8 cellular contexts compared by ENCODE assay signal in genomic region chr6:328184-328670, GRCh38. TPM values are rescaled to one million over a fixed set of nuclear protein-coding genes. Genes with fewer than 3 reads are reported as not detected.
A peak's percentile ranks its signal among the peaks of the same experiment; 100 is the strongest.
DNase-seq lines count a peak whose midpoint lies in the region; ATAC-seq and TF ChIP-seq lines count a peak whose summit lies in the region.

No MANE protein-coding gene starts in this region.

- CTCF ChIA-PET in mammary epithelial cell (lab: Charles Lee; ENCODE audit: low non-redundant PET), result no interaction called here

- dilution Hi-C loops in mammary epithelial cell (cut with HindIII; ENCODE audit: low sequenced_read_pairs), result no loop called here

- H3K4me1 ChIP-seq in DOHH2 (ENCODE audit: control insufficient read depth, low read length) (peaks cover 29% of the 10 kb centered on the region), mammary epithelial cell (ENCODE audit: insufficient read depth, low read length) (peaks cover 9% of the 10 kb centered on the region), parathyroid adenoma (peaks cover 9% of the 10 kb centered on the region)

- peak overlapping the region; percentile 42 for H3K4me2 ChIP-seq in DOHH2 (ENCODE audit: low read length)
- peak overlapping the region; percentile 8 for H3K4me2 ChIP-seq in mammary epithelial cell (ENCODE audit: insufficient read depth, low read depth, low read length)
- peak overlapping the region; percentile 7 for H3K4me2 ChIP-seq in parathyroid adenoma (ENCODE audit: low read length)

- H3K27ac ChIP-seq in DOHH2 (ENCODE audit: low read depth, low read length) (no peak overlapping the region), mammary epithelial cell (ENCODE audit: insufficient read depth, low read depth, low read length) (no peak overlapping the region), parathyroid adenoma (no peak overlapping the region), WERI-Rb-1 (no peak overlapping the region)

- no TSS peak for BruUV-seq in mammary epithelial cell (replicated peaks; lab: Mats Ljungman, UMichigan)

- H3K27me3 ChIP-seq in DOHH2 (ENCODE audit: control insufficient read depth, low read length) (0 out of 2 replicates have a peak, but pooled peaks cover 5% of the 10 kb centered on the region), mammary epithelial cell (ENCODE audit: insufficient read depth, low read length) (no peaks in the 10 kb centered on the region), parathyroid adenoma (ENCODE audit: control insufficient read depth, insufficient read depth, low read length) (no peaks in the 10 kb centered on the region), WERI-Rb-1 (ENCODE audit: insufficient read depth, low read depth, severe bottlenecking) (peaks cover 38% of the 10 kb centered on the region)

- 0 out of 2 replicates have a peak, but pooled peaks cover 3% of the 10 kb centered on the region for H4K20me1 ChIP-seq in DOHH2 (ENCODE audit: control insufficient read depth, insufficient read depth, low read depth, low read length)
- H4K20me1 ChIP-seq in mammary epithelial cell (ENCODE audit: insufficient read depth, low read length), result no peaks in the 10 kb centered on the region

- DNase-seq in mammary epithelial cell, result peak; percentile 84
- no peak for DNase-seq in LoVo (ENCODE audit: low spot score)
- no peak for DNase-seq in WERI-Rb-1
- no peak for DNase-seq in NCI-H524 (lab: John Stamatoyannopoulos, UW)

- H3K36me3 ChIP-seq in DOHH2 (ENCODE audit: control insufficient read depth, low read length) (no peaks in the 10 kb centered on the region), mammary epithelial cell (ENCODE audit: insufficient read depth, low read length) (no peaks in the 10 kb centered on the region), parathyroid adenoma (ENCODE audit: control insufficient read depth, insufficient read depth, low read length) (no peaks in the 10 kb centered on the region), WERI-Rb-1 (peaks cover 5% of the 10 kb centered on the region; the same call in 1 of the 2 replicates)

- H3F3A ChIP-seq in DOHH2 (ENCODE audit: control insufficient read depth, insufficient read depth), result no peaks in the 10 kb centered on the region

- in situ Hi-C loops in mammary epithelial cell (cut with MboI; ENCODE audit: low sequenced_read_pairs in 2 of 2), result no loop called here

- H3K79me2 ChIP-seq in DOHH2 (ENCODE audit: control insufficient read depth, low read length), result no peaks in the 10 kb centered on the region
- peaks cover 3% of the 10 kb centered on the region for H3K79me2 ChIP-seq in mammary epithelial cell (ENCODE audit: insufficient read depth, low read length)
- no peaks in the 10 kb centered on the region for H3K79me2 ChIP-seq in parathyroid adenoma

- ATAC-seq in GM19397 (IDR thresholded peaks at IDR 0.05; ENCODE audit: unreplicated experiment), result peak; percentile 69
- peak; percentile 80 for ATAC-seq in HG03354 (IDR thresholded peaks at IDR 0.05; ENCODE audit: poor library complexity, severe bottlenecking, unreplicated experiment)

- H3K4me3 ChIP-seq in DOHH2 (ENCODE audit: low read length) (peak overlapping the region; percentile 1), mammary epithelial cell (replicated peaks in 1 of 3; ENCODE audit: insufficient read depth in 1 of 3, low read depth in 2 of 3, low read length in 3 of 3) (no peak overlapping the region), parathyroid adenoma (ENCODE audit: low read depth, low read length) (no peak overlapping the region), WERI-Rb-1 (ENCODE audit: low read depth, low read length) (no peak overlapping the region)

- H3K9me3 ChIP-seq in DOHH2 (ENCODE audit: control insufficient read depth, insufficient read depth, low read length) (no peaks in the 10 kb centered on the region), mammary epithelial cell (replicated peaks; ENCODE audit: insufficient read depth, low read length) (no peaks in the 10 kb centered on the region), parathyroid adenoma (ENCODE audit: control insufficient read depth, low read length) (no peaks in the 10 kb centered on the region), WERI-Rb-1 (ENCODE audit: severe bottlenecking) (no peaks in the 10 kb centered on the region)

- H3K9me2 ChIP-seq in DOHH2 (replicated peaks; ENCODE audit: control insufficient read depth, low read length), result no peaks in the 10 kb centered on the region

- intact Hi-C loops in mammary epithelial cell (cut with micrococcal nuclease), result loop anchor here (1.0 kb wide), 1 partner anchor 139 kb away; no protein-coding TSS in a partner anchor

- TF ChIP-seq CTCF in DOHH2 (IDR thresholded peaks at IDR 0.05; ENCODE audit: low read depth, low read length, poor library complexity, severe bottlenecking) (no peak), mammary epithelial cell (conservative IDR thresholded peaks at IDR 0.05 in 1 of 2, IDR thresholded peaks at IDR 0.05 in 1 of 2; ENCODE audit: extremely low read depth in 1 of 2, insufficient read depth in 1 of 2, low read depth in 1 of 2, low read length in 2 of 2) (no peak), parathyroid adenoma (IDR thresholded peaks at IDR 0.05) (no peak), WERI-Rb-1 (IDR thresholded peaks at IDR 0.05; ENCODE audit: low read depth, low read length) (no peak)

- H2AFZ ChIP-seq in mammary epithelial cell (ENCODE audit: low read depth, low read length), result no peak overlapping the region
- H2AFZ ChIP-seq in parathyroid adenoma, result no peak overlapping the region

- 37% methylated on average over 7 of the region's 7 CpGs for WGBS in mammary epithelial cell (ENCODE audit: low coverage, missing lambda C conversion rate)

- no peak overlapping the region for H3K9ac ChIP-seq in mammary epithelial cell (ENCODE audit: insufficient read depth, low read length)
- H3K9ac ChIP-seq in parathyroid adenoma, result no peak overlapping the region

RNA-seq across cellular contexts. Expression of gene DUSP22, which starts 35.9 kb away (rescaled TPM):
- total RNA-seq in mammary epithelial cell, result 10 to 100 TPM; 21.5 to 28.2 TPM
- polyA plus RNA-seq in mammary epithelial cell, result 16.4 TPM
- 5.0 TPM for polyA minus RNA-seq in mammary epithelial cell
